Comparison of ENCODE assay signal across 1 cellular context in genomic region chr4:87865960-87866598, GRCh38.
TF ChIP-seq lines count a peak whose summit lies in the region.

No MANE protein-coding gene starts in this region.

TF ChIP-seq in HepG2, 621 proteins besides CTCF, POLR2A, EP300 and RAD21 (continues in another document):
- TF ChIP-seq ZBTB49 (CRISPR knock-in tag; IDR thresholded peaks at IDR 0.05; ENCODE audit: borderline replicate concordance), result no peak
- TF ChIP-seq SKI (IDR thresholded peaks at IDR 0.05; ENCODE audit: partially characterized antibody), result peak; percentile 58
- TF ChIP-seq TCF7 (IDR thresholded peaks at IDR 0.05; ENCODE audit: low read depth), result peak; percentile 96
- peak; percentile 89 for TF ChIP-seq SIX4 (CRISPR knock-in tag; IDR thresholded peaks at IDR 0.05)
- no peak for TF ChIP-seq ZNF24 (IDR thresholded peaks at IDR 0.05)
- no peak for TF ChIP-seq SETDB1 (CRISPR knock-in tag; IDR thresholded peaks at IDR 0.05; ENCODE audit: borderline replicate concordance)
- TF ChIP-seq GTF2F1 (IDR thresholded peaks at IDR 0.05; ENCODE audit: low read length), result no peak
- 0 out of 2 replicates have a peak, but pooled peaks have one; percentile 65 for TF ChIP-seq ZSCAN31 (CRISPR knock-in tag; IDR thresholded peaks at IDR 0.05; ENCODE audit: low read depth)
- TF ChIP-seq ZNF792 (CRISPR knock-in tag; IDR thresholded peaks at IDR 0.05), result peak; percentile 77; the same call in 1 of the 2 replicates
- TF ChIP-seq ZNF564 (CRISPR knock-in tag; IDR thresholded peaks at IDR 0.05), result no peak
- TF ChIP-seq ZNF263 (CRISPR knock-in tag; IDR thresholded peaks at IDR 0.05), result no peak
- TF ChIP-seq GATAD1 (CRISPR knock-in tag; IDR thresholded peaks at IDR 0.05), result peak; percentile 43; the same call in 1 of the 2 replicates
- TF ChIP-seq GABPA (IDR thresholded peaks at IDR 0.05; ENCODE audit: low read depth, low read length), result no peak
- TF ChIP-seq GABPA (CRISPR knock-in tag; IDR thresholded peaks at IDR 0.05; ENCODE audit: low read depth), result peak; percentile 31; the same call in 1 of the 2 replicates
- TF ChIP-seq ZNF468 (CRISPR knock-in tag; IDR thresholded peaks at IDR 0.05), result no peak
- TF ChIP-seq MBNL3 (CRISPR knock-in tag; conservative IDR thresholded peaks at IDR 0.05), result no peak
- TF ChIP-seq ZBTB40 (IDR thresholded peaks at IDR 0.05), result no peak
- no peak for TF ChIP-seq ZBTB40 (CRISPR knock-in tag; IDR thresholded peaks at IDR 0.05)
- TF ChIP-seq ZNF282 (IDR thresholded peaks at IDR 0.05; ENCODE audit: partially characterized antibody), result no peak
- TF ChIP-seq ZNF772 (CRISPR knock-in tag; IDR thresholded peaks at IDR 0.05), result 0 out of 2 replicates have a peak, but pooled peaks have one; percentile 33
- TF ChIP-seq POLR2AphosphoS5 (IDR thresholded peaks at IDR 0.05; ENCODE audit: low read depth, low read length), result no peak
- no peak for TF ChIP-seq ZNF749 (CRISPR knock-in tag; IDR thresholded peaks at IDR 0.05; ENCODE audit: borderline replicate concordance)
- TF ChIP-seq ELF1 (CRISPR knock-in tag; IDR thresholded peaks at IDR 0.05), result no peak
- no peak for TF ChIP-seq KDM2A (CRISPR knock-in tag; IDR thresholded peaks at IDR 0.05; ENCODE audit: borderline replicate concordance, low read depth)
- TF ChIP-seq POLR2G (IDR thresholded peaks at IDR 0.05; ENCODE audit: low read depth, low read length), result peak; percentile 60; the same call in 1 of the 2 replicates
- TF ChIP-seq ZNF30 (CRISPR knock-in tag; IDR thresholded peaks at IDR 0.05), result no peak
- no peak for TF ChIP-seq PAF1 (CRISPR knock-in tag; IDR thresholded peaks at IDR 0.05)
- no peak for TF ChIP-seq ZSCAN21 (CRISPR knock-in tag; IDR thresholded peaks at IDR 0.05; ENCODE audit: borderline replicate concordance)
- TF ChIP-seq HDAC6 (IDR thresholded peaks at IDR 0.05; ENCODE audit: low read depth, low read length), result no peak
- peak; percentile 74; the same call in 1 of the 2 replicates for TF ChIP-seq HMG20B (CRISPR knock-in tag; conservative IDR thresholded peaks at IDR 0.05)
- TF ChIP-seq ZNF264 (CRISPR knock-in tag; IDR thresholded peaks at IDR 0.05), result 0 out of 2 replicates have a peak, but pooled peaks have one; percentile 27
- peak; percentile 89 for TF ChIP-seq BCL6 (CRISPR knock-in tag; IDR thresholded peaks at IDR 0.05)
- no peak for TF ChIP-seq TCF12 (IDR thresholded peaks at IDR 0.05)
- 0 out of 2 replicates have a peak, but pooled peaks have one; percentile 75 for TF ChIP-seq TCF12 (CRISPR knock-in tag; IDR thresholded peaks at IDR 0.05)
- peak; percentile 95 for TF ChIP-seq ZNF609 (CRISPR knock-in tag; IDR thresholded peaks at IDR 0.05; ENCODE audit: borderline replicate concordance)
- no peak for TF ChIP-seq ZNF180 (CRISPR knock-in tag; IDR thresholded peaks at IDR 0.05; ENCODE audit: borderline replicate concordance, low read depth)
- no peak for TF ChIP-seq ZNF562 (CRISPR knock-in tag; IDR thresholded peaks at IDR 0.05; ENCODE audit: borderline replicate concordance)
- no peak; the same call in 1 of the 2 replicates for TF ChIP-seq MIER3 (CRISPR knock-in tag; IDR thresholded peaks at IDR 0.05; ENCODE audit: borderline replicate concordance)
- TF ChIP-seq HOXD1 (CRISPR knock-in tag; IDR thresholded peaks at IDR 0.05), result no peak
- no peak for TF ChIP-seq RORA (CRISPR knock-in tag; IDR thresholded peaks at IDR 0.05)
- no peak for TF ChIP-seq ZNF343 (CRISPR knock-in tag; IDR thresholded peaks at IDR 0.05)
- no peak for TF ChIP-seq ZBTB42 (CRISPR knock-in tag; IDR thresholded peaks at IDR 0.05)
- no peak for TF ChIP-seq THYN1 (CRISPR knock-in tag; IDR thresholded peaks at IDR 0.05; ENCODE audit: borderline replicate concordance, low read depth)
- peak; percentile 22 for TF ChIP-seq RBFOX2 (IDR thresholded peaks at IDR 0.05; ENCODE audit: low read depth, low read length)
- no peak for TF ChIP-seq NFE2L1 (CRISPR knock-in tag; IDR thresholded peaks at IDR 0.05; ENCODE audit: borderline replicate concordance)
- TF ChIP-seq SOX13 (IDR thresholded peaks at IDR 0.05), result peak; percentile 83
- TF ChIP-seq SOX13 (CRISPR knock-in tag; conservative IDR thresholded peaks at IDR 0.05 in 1 of 2, IDR thresholded peaks at IDR 0.05 in 1 of 2), result peak in 1 of 2 experiments; percentile 99; a peak in 2 of 4 replicates
- peak; percentile 86 for TF ChIP-seq FOSL2 (CRISPR knock-in tag; IDR thresholded peaks at IDR 0.05)
- TF ChIP-seq NR2F2 (IDR thresholded peaks at IDR 0.05; ENCODE audit: borderline replicate concordance, low read depth), result peak; percentile 79; the same call in 1 of the 2 replicates
- peak; percentile 61; the same call in 1 of the 2 replicates for TF ChIP-seq ZNF878 (CRISPR knock-in tag; IDR thresholded peaks at IDR 0.05)
- TF ChIP-seq FOXO1 (CRISPR knock-in tag; IDR thresholded peaks at IDR 0.05), result peak; percentile 88
- peak; percentile 92 for TF ChIP-seq ELF3 (CRISPR knock-in tag; IDR thresholded peaks at IDR 0.05)
- no peak for TF ChIP-seq ZHX1 (CRISPR knock-in tag; IDR thresholded peaks at IDR 0.05; ENCODE audit: low read depth)
- TF ChIP-seq RCOR2 (CRISPR knock-in tag; IDR thresholded peaks at IDR 0.05), result peak; percentile 92
- TF ChIP-seq NFKBIZ (CRISPR knock-in tag; IDR thresholded peaks at IDR 0.05), result 0 out of 2 replicates have a peak, but pooled peaks have one; percentile 45
- no peak for TF ChIP-seq GPN1 (CRISPR knock-in tag; IDR thresholded peaks at IDR 0.05; ENCODE audit: borderline replicate concordance)
